8 cellular contexts compared by ENCODE assay signal in genomic region chr4:113049421-113050355, GRCh38. TPM values are rescaled to one million over a fixed set of nuclear protein-coding genes. Genes with fewer than 3 reads are reported as not detected.
DNase-seq lines count a peak whose midpoint lies in the region; ATAC-seq, FAIRE-seq and TF ChIP-seq lines count a peak whose summit lies in the region.

Gene ANK2, plus strand, starts transcription at chr4:113049653. Its CDS starts 76 bp downstream, at chr4:113049729.

- H3K36me3 ChIP-seq in lower lobe of right lung, result no peaks in the 10 kb centered on the region

- TF ChIP-seq CTCF in coronary artery (IDR thresholded peaks at IDR 0.05) (no peak), lower lobe of right lung (IDR thresholded peaks at IDR 0.05) (no peak)

- H3K27ac ChIP-seq in coronary artery (no peak within 1 kb of the TSS), lower lobe of right lung (no peak within 1 kb of the TSS)

- H3K4me1 ChIP-seq in lower lobe of right lung, result no peaks in the 10 kb centered on the region

- no peak for TF ChIP-seq POLR2A in H54 (IDR thresholded peaks at IDR 0.05; ENCODE audit: low read depth, low read length)

- no peak for FAIRE-seq in H54 (lab: Jason Lieb, UNC)

- H3K9me3 ChIP-seq in lower lobe of right lung, result no peaks in the 10 kb centered on the region

- no peaks in the 10 kb centered on the region for H3K27me3 ChIP-seq in lower lobe of right lung (ENCODE audit: low read depth)

- ATAC-seq in lower lobe of right lung (no peak), HG03025 (IDR thresholded peaks at IDR 0.05; ENCODE audit: low FRiP score, unreplicated experiment) (no peak)

- peak; percentile 64 for DNase-seq in NCI-H510A treated with DMSO at 0.1 percent for 48 hours (lab: John Stamatoyannopoulos, UW)
- no peak for DNase-seq in NCI-H510A (lab: John Stamatoyannopoulos, UW)
- DNase-seq in coronary artery (ENCODE audit: low spot score), result no peak
- no peak for DNase-seq in lower lobe of right lung
- no peak for DNase-seq in ureter (ENCODE audit: low spot score)
- DNase-seq in NOMO-1 (lab: John Stamatoyannopoulos, UW; ENCODE audit: unreplicated experiment in 2 of 2), result no peak
- DNase-seq in H54 (ENCODE audit: insufficient read length, low spot score), result no peak

- H3K4me3 ChIP-seq in coronary artery (peak within 1 kb of the TSS; percentile 47), lower lobe of right lung (no peak within 1 kb of the TSS)

- intact Hi-C loops in lower lobe of right lung (cut with DNase I), result no loop called here

RNA-seq across cellular contexts. Expression of gene ANK2, which starts in this region (rescaled TPM):
- total RNA-seq in lower lobe of right lung, result 14.0 TPM
- 31.4 TPM for total RNA-seq in ureter
